19 cellular contexts compared by ENCODE assay signal in the genomic region with DNA sequence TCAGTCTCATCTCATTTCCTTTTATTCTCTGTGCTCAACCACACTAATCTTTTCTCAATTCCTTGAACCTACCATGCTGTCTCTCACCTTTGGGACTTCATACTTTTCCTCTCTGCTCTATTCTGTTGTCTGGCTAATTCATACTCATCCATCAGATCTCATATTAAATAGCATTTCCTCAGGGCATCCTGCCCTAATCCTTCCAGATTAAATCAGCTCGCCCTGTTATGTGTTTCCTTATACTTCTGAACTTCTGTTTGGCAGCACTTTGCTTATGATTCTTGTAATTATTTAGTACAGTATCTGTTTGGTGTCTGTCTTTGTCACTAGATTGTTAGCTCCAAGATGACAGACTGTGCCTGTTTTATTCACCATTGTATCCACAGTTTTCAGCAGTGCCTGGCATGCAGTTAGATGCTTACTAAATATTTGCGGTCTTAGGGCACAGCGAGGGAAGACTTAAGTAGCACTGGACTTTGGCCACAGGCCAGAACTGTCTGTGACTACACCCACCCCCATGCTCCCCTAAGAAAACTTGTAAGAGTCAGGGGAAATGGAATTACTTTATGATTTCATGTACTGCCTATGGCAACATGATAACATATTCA. TPM values are rescaled to one million over a fixed set of nuclear protein-coding genes. Genes with fewer than 3 reads are reported as not detected.
A peak's percentile ranks its signal among the peaks of the same experiment; 100 is the strongest.
DNase-seq lines count a peak whose midpoint lies in the region; ATAC-seq and TF ChIP-seq lines count a peak whose summit lies in the region.
"Had no signal": no experiment of that assay in that cellular context is flagged by ENCODE, and none has a peak within 500 bp of the region (broad histone marks: within the 10 kb centered on the region; RNA-seq: fewer than 3 reads in every experiment).

No MANE protein-coding gene starts in this region.

- H3K9me3 Mint-ChIP-seq in immature natural killer cell = no peaks in the 10 kb centered on the region
- H3K9me3 Mint-ChIP-seq: activated naive CD4-positive, alpha-beta T cell treated with anti-CD3 and anti-CD28 coated beads, Interleukin-2, amount 10 ng/mL, durations not matched to agents 7 days and 5 days; natural killer cell; T-cell had no signal

- TF ChIP-seq EP300 in SK-N-SH (IDR thresholded peaks at IDR 0.05; ENCODE audit: borderline replicate concordance in 1 of 2, low read depth in 1 of 2, low read length in 1 of 2) = peak in 1 of 2 experiments; percentile 45; a peak in 2 of 4 replicates

- peaks cover 15% of the 10 kb centered on the region for H3F3A ChIP-seq in SK-N-SH (replicated peaks; ENCODE audit: insufficient read depth)

- CTCF ChIA-PET in SK-N-SH (lab: Yijun Ruan, JAX) = interaction anchor here (1.0 to 6.5 kb wide), 9 partner anchors 13 to 200 kb away, joined by 3 to 74 read pairs (median 4); no protein-coding TSS in a partner anchor

- H3K79me2 ChIP-seq in Karpas-422 (ENCODE audit: low read length) (no peaks in the 10 kb centered on the region), SK-N-SH (ENCODE audit: insufficient read depth) (no peaks in the 10 kb centered on the region)

- 29% methylated on average over 3 of the region's 3 CpGs for WGBS in SK-N-SH (ENCODE audit: low lambda C conversion rate)

- H3K4me3 ChIP-seq in Karpas-422 (ENCODE audit: low read length) (no peak overlapping the region), SK-N-SH (ENCODE audit: low read depth in 2 of 2, low read length in 1 of 2) (no peak overlapping the region), fibroblast of mammary gland (ENCODE audit: control insufficient read depth, low read depth, low read length) (no peak overlapping the region), retinal pigment epithelial cell (ENCODE audit: low read length) (no peak overlapping the region), coronary artery (no peak overlapping the region)
- H3K4me3 ChIP-seq: BLaER1 treated with 17β-estradiol and CSF1 and Interleukin-3, amounts not matched to agents 10 nM and 100 nM had no signal

- no peak overlapping the region for H3K27ac ChIP-seq in Karpas-422 (ENCODE audit: low read length)
- H3K27ac ChIP-seq in SK-N-SH (ENCODE audit: low read depth in 2 of 2, low read length in 1 of 2) = peak overlapping the region; percentile 32 to 53; a peak in 3 of 4 replicates
- no peak overlapping the region for H3K27ac ChIP-seq in coronary artery
- H3K27ac ChIP-seq: BLaER1 treated with 17β-estradiol and CSF1 and Interleukin-3, amounts not matched to agents 10 nM and 100 nM had no signal

- peaks cover 2 to 3% (median 3%) of the 10 kb centered on the region in 3 donors for H3K27me3 Mint-ChIP-seq in immature natural killer cell (ENCODE audit: low read depth in 3 of 3)

- H3K36me3 ChIP-seq in Karpas-422 (ENCODE audit: insufficient read depth, low read length) (no peaks in the 10 kb centered on the region), SK-N-SH (replicated peaks in 1 of 2; ENCODE audit: control insufficient read depth in 1 of 2, insufficient read depth in 2 of 2, low read length in 1 of 2) (no peaks in the 10 kb centered on the region)
- H3K36me3 ChIP-seq: BLaER1 treated with 17β-estradiol and CSF1 and Interleukin-3, amounts not matched to agents 10 nM and 100 nM had no signal

- H4K20me1 ChIP-seq in Karpas-422 (ENCODE audit: insufficient read depth, low read depth, low read length) = no peaks in the 10 kb centered on the region
- H4K20me1 ChIP-seq in SK-N-SH (ENCODE audit: insufficient read depth) = no peaks in the 10 kb centered on the region
- H4K20me1 ChIP-seq: BLaER1 treated with 17β-estradiol and CSF1 and Interleukin-3, amounts not matched to agents 10 nM and 100 nM had no signal

- H3K27me3 ChIP-seq in Karpas-422 (ENCODE audit: low read length) (no peaks in the 10 kb centered on the region), SK-N-SH (ENCODE audit: insufficient read depth) (no peaks in the 10 kb centered on the region)
- H3K27me3 ChIP-seq: BLaER1 treated with 17β-estradiol and CSF1 and Interleukin-3, amounts not matched to agents 10 nM and 100 nM had no signal

- TF ChIP-seq CTCF in SK-N-SH (IDR thresholded peaks at IDR 0.05) = no peak
- no peak for TF ChIP-seq CTCF in fibroblast of mammary gland (conservative IDR thresholded peaks at IDR 0.05; ENCODE audit: control insufficient read depth, insufficient read depth, low read depth, low read length)
- TF ChIP-seq CTCF in retinal pigment epithelial cell (conservative IDR thresholded peaks at IDR 0.05; ENCODE audit: low read depth, low read length) = no peak
- TF ChIP-seq CTCF in coronary artery (IDR thresholded peaks at IDR 0.05) = no peak

- H3K4me1 ChIP-seq in Karpas-422 (ENCODE audit: low read length) = no peaks in the 10 kb centered on the region
- H3K4me1 ChIP-seq in SK-N-SH (ENCODE audit: control insufficient read depth in 1 of 2, insufficient read depth in 2 of 2, low read depth in 1 of 2, low read length in 1 of 2) = peaks cover 5 to 13% of the 10 kb centered on the region in 2 experiments; a peak in 2 of 4 replicates

- no peaks in the 10 kb centered on the region for H3K9me2 ChIP-seq in Karpas-422 (replicated peaks; ENCODE audit: insufficient read depth, low read length)
- no peaks in the 10 kb centered on the region for H3K9me2 ChIP-seq in SK-N-SH

- peak; percentile 12 for DNase-seq in Karpas-422
- DNase-seq in SK-N-SH = no peak
- DNase-seq in fibroblast of mammary gland (ENCODE audit: low read depth) = peak; percentile 17
- DNase-seq in retinal pigment epithelial cell (ENCODE audit: low read depth) = peak; percentile 98
- DNase-seq in coronary artery (ENCODE audit: low spot score) = no peak
- DNase-seq in cortex of kidney (lab: John Stamatoyannopoulos, UW) = no peak
- DNase-seq in immature natural killer cell = no peak
- DNase-seq: activated naive CD4-positive, alpha-beta T cell treated with anti-CD3 and anti-CD28 coated beads, Interleukin-2, amount 10 ng/mL, durations not matched to agents 7 days and 5 days; head of caudate nucleus; kidney glomerular epithelial cell; natural killer cell; NCI-H1417 treated with DMSO at 0.1 percent for 48 hours; NCI-H345; T-cell had no signal

- no peak for TF ChIP-seq RAD21 in SK-N-SH (IDR thresholded peaks at IDR 0.05; ENCODE audit: low read length)

- H3K27ac Mint-ChIP-seq in immature natural killer cell = peak overlapping the region in 1 of 6 donors; percentile 6
- H3K27ac Mint-ChIP-seq: activated naive CD4-positive, alpha-beta T cell treated with anti-CD3 and anti-CD28 coated beads, Interleukin-2, amount 10 ng/mL, durations not matched to agents 7 days and 5 days; natural killer cell; progenitor cell of endocrine pancreas had no signal

- POLR2A ChIA-PET in SK-N-SH (lab: Yijun Ruan, JAX) = no interaction called here

- ATAC-seq in GM19463 (IDR thresholded peaks at IDR 0.05; ENCODE audit: unreplicated experiment) = no peak
- ATAC-seq: HCT116, natural killer cell, Panc1, T-cell had no signal

- no peak overlapping the region for H3K9ac ChIP-seq in Karpas-422 (ENCODE audit: low read length)
- no peak overlapping the region for H3K9ac ChIP-seq in SK-N-SH
- H3K9ac ChIP-seq: BLaER1 treated with 17β-estradiol and CSF1 and Interleukin-3, amounts not matched to agents 10 nM and 100 nM had no signal

- peaks cover 0 to 7% (median 0%) of the 10 kb centered on the region in 3 donors for H3K36me3 Mint-ChIP-seq in immature natural killer cell
- H3K36me3 Mint-ChIP-seq: activated naive CD4-positive, alpha-beta T cell treated with anti-CD3 and anti-CD28 coated beads, Interleukin-2, amount 10 ng/mL, durations not matched to agents 7 days and 5 days; natural killer cell; T-cell had no signal

- no peak overlapping the region for H2AFZ ChIP-seq in Karpas-422 (ENCODE audit: low read length)
- no peak overlapping the region for H2AFZ ChIP-seq in SK-N-SH (ENCODE audit: low read depth)

- peaks cover 33 to 49% of the 10 kb centered on the region in 2 donors for H3K4me1 Mint-ChIP-seq in immature natural killer cell

- H3K4me2 ChIP-seq in Karpas-422 (ENCODE audit: low read depth, low read length, poor library complexity, severe bottlenecking) = no peak overlapping the region
- peak overlapping the region; percentile 48 for H3K4me2 ChIP-seq in SK-N-SH
- H3K4me2 ChIP-seq: BLaER1 treated with 17β-estradiol and CSF1 and Interleukin-3, amounts not matched to agents 10 nM and 100 nM had no signal

- no peak overlapping the region for H3K4me3 Mint-ChIP-seq in immature natural killer cell
- H3K4me3 Mint-ChIP-seq: activated naive CD4-positive, alpha-beta T cell treated with anti-CD3 and anti-CD28 coated beads, Interleukin-2, amount 10 ng/mL, durations not matched to agents 7 days and 5 days; natural killer cell; T-cell had no signal

- H3K9me3 ChIP-seq in Karpas-422 (ENCODE audit: low read length) (no peaks in the 10 kb centered on the region), SK-N-SH (no peaks in the 10 kb centered on the region)

TF ChIP-seq in SK-N-SH, 30 proteins besides CTCF, POLR2A, EP300 and RAD21 (continues in another document):
- TF ChIP-seq POLR2AphosphoS5 (IDR thresholded peaks at IDR 0.05; ENCODE audit: low read depth, low read length) = peak; percentile 50; the same call in 1 of the 2 replicates
- TF ChIP-seq, protein P1, sequence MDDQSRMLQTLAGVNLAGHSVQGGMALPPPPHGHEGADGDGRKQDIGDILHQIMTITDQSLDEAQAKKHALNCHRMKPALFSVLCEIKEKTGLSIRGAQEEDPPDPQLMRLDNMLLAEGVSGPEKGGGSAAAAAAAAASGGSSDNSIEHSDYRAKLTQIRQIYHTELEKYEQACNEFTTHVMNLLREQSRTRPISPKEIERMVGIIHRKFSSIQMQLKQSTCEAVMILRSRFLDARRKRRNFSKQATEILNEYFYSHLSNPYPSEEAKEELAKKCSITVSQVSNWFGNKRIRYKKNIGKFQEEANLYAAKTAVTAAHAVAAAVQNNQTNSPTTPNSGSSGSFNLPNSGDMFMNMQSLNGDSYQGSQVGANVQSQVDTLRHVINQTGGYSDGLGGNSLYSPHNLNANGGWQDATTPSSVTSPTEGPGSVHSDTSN (IDR thresholded peaks at IDR 0.05) = peak; percentile 88
- peak; percentile 94 for TF ChIP-seq NFIC (IDR thresholded peaks at IDR 0.05; ENCODE audit: borderline replicate concordance)
- TF ChIP-seq, protein P2, sequence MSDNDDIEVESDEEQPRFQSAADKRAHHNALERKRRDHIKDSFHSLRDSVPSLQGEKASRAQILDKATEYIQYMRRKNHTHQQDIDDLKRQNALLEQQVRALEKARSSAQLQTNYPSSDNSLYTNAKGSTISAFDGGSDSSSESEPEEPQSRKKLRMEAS (IDR thresholded peaks at IDR 0.05; ENCODE audit: low read depth) = 0 out of 2 replicates have a peak, but pooled peaks have one; percentile 38
- 0 out of 2 replicates have a peak, but pooled peaks have one; percentile 27 for TF ChIP-seq JUND (IDR thresholded peaks at IDR 0.05)
- peak; percentile 89 for TF ChIP-seq TCF12 (IDR thresholded peaks at IDR 0.05)
- TF ChIP-seq TEAD4 (IDR thresholded peaks at IDR 0.05; ENCODE audit: borderline replicate concordance, insufficient read depth) = 0 out of 2 replicates have a peak, but pooled peaks have one; percentile 70

RNA-seq across cellular contexts. Expression of a gene that starts 9.9 kb away (rescaled TPM):
- total RNA-seq in Karpas-422 (2014; rRNA removed; shearing (Covaris generic); ENCODE audit: low replicate concordance) = 217 and 229 TPM in 2 replicates
- polyA plus RNA-seq in SK-N-SH (2012; rRNA removed) (244 and 330 TPM in 2 replicates), immature natural killer cell (1,000 to 10,000 TPM in 1 of 3 donors, 100 to 1,000 TPM in 2; 766 to 1,293 (median 950) TPM)
- 301 and 309 TPM in 2 replicates for polyA plus RNA-seq in SK-N-SH (2012; cell fraction: cytosol; rRNA removed)
- polyA plus RNA-seq in SK-N-SH (2012; cell fraction: nucleus; rRNA removed) = 130 and 274 TPM in 2 replicates

Comparison
In these comparisons a context has a peak if more than half of its experiments do, and no peak if none do; other contexts are left out.
1. DNase-seq: peak in Karpas-422 (single experiment), fibroblast of mammary gland (single experiment) and retinal pigment epithelial cell (single experiment); none in SK-N-SH (single experiment), coronary artery (single experiment), cortex of kidney (single experiment) and immature natural killer cell (0 of 3).
2. H3K27ac ChIP-seq: peak in SK-N-SH (2 of 2); none in Karpas-422 (single experiment) and coronary artery (0 of 2).